ENCODE assay signal across 8 cellular contexts in the genomic region with DNA sequence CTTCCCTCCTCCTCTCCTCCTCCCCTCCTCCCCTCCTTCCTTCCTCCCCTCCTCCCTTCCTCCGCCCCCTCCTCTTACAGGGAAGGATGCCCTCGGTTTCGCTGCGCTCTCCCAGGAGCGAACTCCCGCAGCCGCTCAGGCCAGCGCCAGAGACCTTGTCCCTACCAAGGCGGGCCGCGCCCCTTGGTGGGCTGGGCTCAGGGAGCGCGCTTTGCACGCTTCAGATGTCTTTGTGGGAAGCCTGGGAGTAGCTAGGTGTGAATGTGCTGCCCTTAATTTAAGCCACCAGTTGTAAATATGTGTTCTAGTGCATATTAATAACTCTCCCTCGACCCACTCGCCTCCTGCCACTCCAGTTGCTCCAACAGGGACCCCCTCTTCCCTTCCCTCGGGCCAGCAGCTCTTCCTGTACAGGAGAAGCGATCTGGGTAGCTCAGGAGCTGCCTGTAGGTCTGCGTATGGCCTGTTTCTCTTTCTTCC. TPM values are rescaled to one million over a fixed set of nuclear protein-coding genes. Genes with fewer than 3 reads are reported as not detected.
A peak's percentile ranks its signal among the peaks of the same experiment; 100 is the strongest.
DNase-seq lines count a peak whose midpoint lies in the region; ATAC-seq and TF ChIP-seq lines count a peak whose summit lies in the region.

No MANE protein-coding gene starts in this region.

- POLR2A ChIA-PET in MCF 10A (lab: Yijun Ruan, JAX): interaction anchor here (0.7 kb wide), 1 partner anchor 79 kb away, joined by 3 read pairs; no protein-coding TSS in a partner anchor

- DNase-seq in GM12865 (ENCODE audit: low read depth) (no peak), NCI-H510A treated with DMSO at 0.1 percent for 48 hours (lab: John Stamatoyannopoulos, UW) (peak; percentile 54), MCF 10A (ENCODE audit: unreplicated experiment) (no peak), left kidney (ENCODE audit: low read depth, low spot score) (peak; percentile 88), testis (peak; percentile 40), NCI-H226 (no peak), MV-4-11 (lab: John Stamatoyannopoulos, UW) (no peak)

- H3K4me1 ChIP-seq in testis: peaks cover 10% of the 10 kb centered on the region

- intact Hi-C loops in MCF 10A (cut with micrococcal nuclease) (loop anchor here (1.0 kb wide), 1 partner anchor 134 kb away; no protein-coding TSS in a partner anchor), testis (cut with DNase I; ENCODE audit: low total_unique reads) (loop anchor here (10.0 kb wide), 1 partner anchor 152 kb away; no protein-coding TSS in a partner anchor)

- no peak for ATAC-seq in HG02588 (IDR thresholded peaks at IDR 0.05; ENCODE audit: unreplicated experiment)

- H3K27me3 Mint-ChIP-seq in MCF 10A (ENCODE audit: insufficient read depth, unreplicated experiment): no peaks in the 10 kb centered on the region

- no peak overlapping the region for H3K27ac ChIP-seq in testis

- WGBS in testis, 2 donors: 7 to 9% methylated on average over 19 of the region's 19 CpGs

- H3K27ac Mint-ChIP-seq in MCF 10A (ENCODE audit: low read depth, unreplicated experiment): no peak overlapping the region

- H3K4me3 ChIP-seq in GM12865 (ENCODE audit: low read depth, low read length) (peak overlapping the region; percentile 71), testis (peak overlapping the region; percentile 60 to 68)

- no peak for TF ChIP-seq CTCF in GM12865 (IDR thresholded peaks at IDR 0.05; ENCODE audit: insufficient read depth, low read depth, low read length, missing control alignments)
- no peak for TF ChIP-seq CTCF in MCF 10A (IDR thresholded peaks at IDR 0.05; ENCODE audit: unreplicated experiment)
- TF ChIP-seq CTCF in testis (IDR thresholded peaks at IDR 0.05): no peak

- H3K27me3 ChIP-seq in testis: no peaks in the 10 kb centered on the region

- TF ChIP-seq POLR2A in testis (IDR thresholded peaks at IDR 0.05): no peak

- no peaks in the 10 kb centered on the region for H3K9me3 Mint-ChIP-seq in MCF 10A (ENCODE audit: unreplicated experiment)

- no peaks in the 10 kb centered on the region for H3K36me3 Mint-ChIP-seq in MCF 10A (ENCODE audit: insufficient read depth, unreplicated experiment)

- BruUV-seq in MCF 10A (replicated peaks; lab: Mats Ljungman, UMichigan): no TSS peak

- H3K36me3 ChIP-seq in testis (ENCODE audit: low read depth, missing control alignments): no peaks in the 10 kb centered on the region

- CTCF ChIA-PET in MCF 10A (lab: Yijun Ruan, JAX): interaction anchor here (1.1 to 1.3 kb wide), 2 partner anchors 84 to 201 kb away, joined by 3 to 5 read pairs; a partner anchor contains a TSS

- H3K4me3 Mint-ChIP-seq in MCF 10A (ENCODE audit: unreplicated experiment): peak overlapping the region; percentile 76

- H3K4me1 Mint-ChIP-seq in MCF 10A (ENCODE audit: insufficient read depth, unreplicated experiment): no peaks in the 10 kb centered on the region

- H3K9me3 ChIP-seq in testis: no peaks in the 10 kb centered on the region

RNA-seq across cellular contexts. Expression of a gene that starts 13.4 kb away (rescaled TPM):
- 17.2 and 18.6 TPM in 2 replicates for total RNA-seq in MCF 10A (2022)
- 10 to 100 TPM; 17.4 to 22.5 TPM for total RNA-seq in testis
- 18.0 TPM for polyA plus RNA-seq in testis (ENCODE audit: insufficient read depth, low read depth, low replicate concordance)

Comparison
In these comparisons a context has a peak if more than half of its experiments do, and no peak if none do; other contexts are left out.
1. DNase-seq: peak in NCI-H510A treated with DMSO at 0.1 percent for 48 hours (single experiment), left kidney (single experiment) and testis (single experiment); none in GM12865 (single experiment), MCF 10A (single experiment), NCI-H226 (single experiment) and MV-4-11 (single experiment).